25 cellular contexts compared by ENCODE assay signal in the genomic region with DNA sequence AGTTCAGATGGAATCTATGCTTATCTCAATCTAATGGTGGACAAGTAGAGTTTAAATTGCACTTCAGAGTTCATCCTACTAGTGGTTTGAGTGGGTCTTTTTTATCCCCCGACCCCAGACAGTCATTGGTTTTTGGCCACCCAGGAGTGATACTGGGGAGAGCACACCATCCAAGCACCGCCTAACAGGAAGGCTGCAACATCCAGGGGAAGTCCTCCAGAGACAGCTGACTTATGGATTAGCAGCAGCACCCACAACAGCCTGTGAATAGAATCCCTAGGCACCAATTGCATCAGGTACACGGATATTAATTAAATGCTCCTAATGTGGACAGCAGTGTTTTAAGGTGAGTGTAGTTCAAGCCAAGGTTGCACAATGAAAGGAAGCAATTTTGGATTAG.
"Had no signal": no experiment of that assay in that cellular context is flagged by ENCODE, and none has a peak within 500 bp of the region (broad histone marks: within the 10 kb centered on the region; RNA-seq: fewer than 3 reads in every experiment).

No MANE protein-coding gene starts in this region.

- ATAC-seq: foreskin keratinocyte, gastroesophageal sphincter, natural killer cell had no signal

- H3K36me3 Mint-ChIP-seq: memory B cell, natural killer cell had no signal

- H3K36me3 ChIP-seq: colonic mucosa, esophagus muscularis mucosa, gastroesophageal sphincter, heart left ventricle, neutrophil, pancreas, stomach, thyroid gland, vagina had no signal

- H3K4me1 Mint-ChIP-seq: memory B cell, natural killer cell had no signal

- H3K4me2 ChIP-seq: smooth muscle cell had no signal

- DNase-seq: colonic mucosa; dermis blood vessel endothelial cell; effector memory CD4-positive, alpha-beta T cell; foreskin keratinocyte; heart left ventricle; hippocampal formation; left colon; natural killer cell; pancreas; retina; stimulated activated CD4-positive, alpha-beta T cell treated with anti-CD3 and anti-CD28 coated beads, Interleukin-12 subunit alpha, Interleukin-12 subunit beta, amount 100 ng/mL, for 4 hours; stimulated activated CD4-positive, alpha-beta T cell treated with anti-CD3 and anti-CD28 coated beads, Interleukin-1b, Interleukin-23, amount 100 ng/mL, for 48 hours; stimulated activated CD4-positive, alpha-beta T cell treated with anti-CD3 and anti-CD28 coated beads, Interleukin-4, amount 100 ng/mL, for 1 hour; stimulated activated CD8-positive, alpha-beta memory T cell treated with anti-CD3 and anti-CD28 coated beads, Interleukin-4, amount 100 ng/mL, for 48 hours; stimulated activated naive CD4-positive, alpha-beta T cell treated with Interleukin-2 at 50 U/mL for 16 hours; stomach; thyroid gland; trophoblast cell had no signal

- H3K4me3 ChIP-seq: colonic mucosa, esophagus muscularis mucosa, gastroesophageal sphincter, heart left ventricle, lung, pancreas, smooth muscle cell, stomach, thyroid gland, vagina had no signal

- H3K4me1 ChIP-seq: colonic mucosa, foreskin keratinocyte, gastroesophageal sphincter, pancreas, thyroid gland, vagina had no signal

- H3K9me3 Mint-ChIP-seq: memory B cell had no signal

- H3K27me3 Mint-ChIP-seq: memory B cell had no signal

- H3K27ac Mint-ChIP-seq: memory B cell, natural killer cell had no signal

- H3K4me3 Mint-ChIP-seq: memory B cell, natural killer cell had no signal

- H3K27ac ChIP-seq: colonic mucosa, esophagus muscularis mucosa, foreskin keratinocyte, gastroesophageal sphincter, heart left ventricle, neutrophil, pancreas, stomach, thyroid gland, vagina had no signal

- H3K9me3 ChIP-seq: colonic mucosa, esophagus muscularis mucosa, gastroesophageal sphincter, heart left ventricle, neutrophil, pancreas, stomach, thyroid gland, vagina had no signal

- H3K27me3 ChIP-seq: colonic mucosa, esophagus muscularis mucosa, gastroesophageal sphincter, heart left ventricle, neutrophil, pancreas, stomach, thyroid gland, vagina had no signal
